In genomic region chr3:48919215-48920138, GRCh38 we compare ENCODE assay signal across 8 cellular contexts. TPM values are rescaled to one million over a fixed set of nuclear protein-coding genes. Genes with fewer than 3 reads are reported as not detected.
DNase-seq lines count a peak whose midpoint lies in the region; ATAC-seq and TF ChIP-seq lines count a peak whose summit lies in the region.

No MANE protein-coding gene starts in this region.

- POLR2A ChIA-PET in IMR-90 (lab: Charles Lee; ENCODE audit: unreplicated experiment): no interaction called here

- intact Hi-C loops in IMR-90 (cut with micrococcal nuclease): loop anchor here (5.0 kb wide), 1 partner anchor 72 kb away; the partner anchor contains the start of gene PRKAR2A

- H3K14ac ChIP-seq in IMR-90 (replicated peaks; ENCODE audit: low read depth, low read length): peak overlapping the region; percentile 85

- no peak overlapping the region for H4K5ac ChIP-seq in IMR-90 (ENCODE audit: low read depth, low read length)

- dilution Hi-C loops in IMR-90 (cut with HindIII; ENCODE audit: low sequenced_read_pairs, unreplicated experiment): no loop called here

- peak overlapping the region; percentile 71 for H2BK5ac ChIP-seq in IMR-90 (ENCODE audit: low read depth, low read length, poor library complexity, severe bottlenecking)

- H3K27ac Mint-ChIP-seq in T-helper 2 cell treated with Interferon-gamma antibody and Interleukin-4, amounts not matched to agents 5 μg/mL and 100 μg/mL, for 36 hours: peak overlapping the region; percentile 100

- H3K4me3 Mint-ChIP-seq in T-helper 2 cell treated with Interferon-gamma antibody and Interleukin-4, amounts not matched to agents 5 μg/mL and 100 μg/mL, for 36 hours: peak overlapping the region; percentile 99

- no peak overlapping the region; the same call in 2 of the 3 replicates for H2BK15ac ChIP-seq in IMR-90 (ENCODE audit: low read depth, low read length)

- TF ChIP-seq RAD21 in IMR-90 (IDR thresholded peaks at IDR 0.05; ENCODE audit: low read length): no peak

- H3K4me3 ChIP-seq in IMR-90 (ENCODE audit: insufficient read depth, low read depth, low read length) (peak overlapping the region; percentile 70), brain microvascular endothelial cell (ENCODE audit: low read depth, low read length) (peak overlapping the region; percentile 70)

- no peak overlapping the region for H3K18ac ChIP-seq in IMR-90 (ENCODE audit: low read depth, low read length)

- no peak overlapping the region for H2BK20ac ChIP-seq in IMR-90 (ENCODE audit: low read depth, low read length)

- in situ Hi-C loops in IMR-90 (cut with MboI; ENCODE audit: low sequenced_read_pairs) (no loop called here), brain microvascular endothelial cell (cut with HindIII; ENCODE audit: low pct_ligation_motif_present, low sequenced_read_pairs) (no loop called here)

- ATAC-seq in GM21381 (IDR thresholded peaks at IDR 0.05; ENCODE audit: unreplicated experiment) (peak; percentile 26), IMR-90 (ENCODE audit: low read depth) (peak; percentile 44)

- peak overlapping the region; percentile 39 for H3K56ac ChIP-seq in IMR-90 (ENCODE audit: extremely low read depth, insufficient read depth, low read length)

- no peaks in the 10 kb centered on the region for H3K9me3 Mint-ChIP-seq in T-helper 2 cell treated with Interferon-gamma antibody and Interleukin-4, amounts not matched to agents 5 μg/mL and 100 μg/mL, for 36 hours

- peak; percentile 74 for TF ChIP-seq POLR2A in IMR-90 (IDR thresholded peaks at IDR 0.05; ENCODE audit: low read depth, low read length)

- H3K9me1 ChIP-seq in IMR-90 (ENCODE audit: insufficient read depth, low read length): 0 out of 2 replicates have a peak, but pooled peaks cover 3% of the 10 kb centered on the region

- H3K4ac ChIP-seq in IMR-90 (ENCODE audit: low read depth, low read length): peak overlapping the region; percentile 63

- H3K27me3 ChIP-seq in IMR-90 (ENCODE audit: control insufficient read depth, insufficient read depth, low read length): no peaks in the 10 kb centered on the region
- no peaks in the 10 kb centered on the region for H3K27me3 ChIP-seq in brain microvascular endothelial cell (replicated peaks)

- H4K91ac ChIP-seq in IMR-90 (ENCODE audit: insufficient read depth, low read depth, low read length): no peak overlapping the region

- 1% methylated on average over 26 of the region's 54 CpGs; no CpG with 5 or more reads in 1 of the 2 experiments for WGBS in IMR-90 (ENCODE audit: extremely low coverage in 2 of 2, insufficient read length in 1 of 2), 2 experiments

- peaks cover 34% of the 10 kb centered on the region for H4K20me1 ChIP-seq in IMR-90 (ENCODE audit: insufficient read depth, low read length)

- H2BK120ac ChIP-seq in IMR-90 (ENCODE audit: low read depth, low read length): no peak overlapping the region

- no peaks in the 10 kb centered on the region for H3K27me3 Mint-ChIP-seq in T-helper 2 cell treated with Interferon-gamma antibody and Interleukin-4, amounts not matched to agents 5 μg/mL and 100 μg/mL, for 36 hours (ENCODE audit: low read depth)

- peaks cover 10 to 41% of the 10 kb centered on the region in 2 experiments; a peak in 3 of 4 replicates for H3K79me1 ChIP-seq in IMR-90 (ENCODE audit: low read depth in 1 of 2, low read length in 2 of 2)

- peaks cover 7% of the 10 kb centered on the region for H3K4me1 ChIP-seq in IMR-90 (ENCODE audit: control insufficient read depth, insufficient read depth, low read length)

- CTCF ChIA-PET in IMR-90 (lab: Yijun Ruan, JAX): interaction anchor here (1.0 kb wide), 1 partner anchor 8 kb away, joined by 3 read pairs; no protein-coding TSS in a partner anchor

- no peaks in the 10 kb centered on the region for H3K9me3 ChIP-seq in IMR-90 (ENCODE audit: control insufficient read depth, insufficient read depth, low read length)

- peak overlapping the region; percentile 84 for H2AK5ac ChIP-seq in IMR-90 (ENCODE audit: low read depth, low read length)

- peak overlapping the region; percentile 94 for H3K23ac ChIP-seq in IMR-90 (ENCODE audit: low read depth, low read length)

- DNase-seq in COLO829 (ENCODE audit: low spot score) (peak; percentile 74), IMR-90 (peak; percentile 50), brain microvascular endothelial cell (peak; percentile 31), iris pigment epithelial cell (ENCODE audit: low read depth) (peak; percentile 35), SHP77 (lab: John Stamatoyannopoulos, UW) (no peak)
- peak; percentile 66 for DNase-seq in T-helper 2 cell treated with Interferon-gamma antibody and Interleukin-4, amounts not matched to agents 5 μg/mL and 100 μg/mL, for 36 hours (ENCODE audit: low spot score)
- peak in 3 of 4 experiments; percentile 14 to 53 (median 27) for DNase-seq in stimulated activated CD4-positive, alpha-beta T cell treated with anti-CD3 and anti-CD28 coated beads, Interleukin-1b, Interleukin-23, amount 100 ng/mL, for 24 hours (ENCODE audit: low read depth in 4 of 4, low spot score in 1 of 4)

- peak overlapping the region; percentile 98 for H2AFZ ChIP-seq in IMR-90 (replicated peaks; ENCODE audit: low read length, poor library complexity)

- peaks cover 12% of the 10 kb centered on the region for H3K36me3 ChIP-seq in IMR-90 (ENCODE audit: control insufficient read depth, insufficient read depth, low read length)
- peaks cover 3% of the 10 kb centered on the region for H3K36me3 ChIP-seq in brain microvascular endothelial cell (replicated peaks)

- peaks cover 22% of the 10 kb centered on the region for H3K4me1 Mint-ChIP-seq in T-helper 2 cell treated with Interferon-gamma antibody and Interleukin-4, amounts not matched to agents 5 μg/mL and 100 μg/mL, for 36 hours (ENCODE audit: low read depth)

- H2AK9ac ChIP-seq in IMR-90 (replicated peaks; ENCODE audit: low read depth, low read length, poor library complexity): peak overlapping the region; percentile 94

- H3K36me3 Mint-ChIP-seq in T-helper 2 cell treated with Interferon-gamma antibody and Interleukin-4, amounts not matched to agents 5 μg/mL and 100 μg/mL, for 36 hours (ENCODE audit: low read depth): peaks cover 23% of the 10 kb centered on the region

- H3K9ac ChIP-seq in IMR-90 (ENCODE audit: low read depth, low read length): peak overlapping the region; percentile 79

- peak overlapping the region in 1 of 2 experiments; percentile 27; a peak in 1 of 4 replicates for H4K8ac ChIP-seq in IMR-90 (ENCODE audit: low read depth in 2 of 2, low read length in 2 of 2)

- peak overlapping the region; percentile 100 for H3K4me2 ChIP-seq in IMR-90 (ENCODE audit: low read depth, low read length)

- TF ChIP-seq CTCF in IMR-90 (conservative IDR thresholded peaks at IDR 0.05; ENCODE audit: low read depth, low read length) (no peak), brain microvascular endothelial cell (IDR thresholded peaks at IDR 0.05; ENCODE audit: low read depth, low read length, missing control alignments) (peak; percentile 0)

- peak overlapping the region; percentile 70 for H3K27ac ChIP-seq in IMR-90 (ENCODE audit: insufficient read depth, low read length)
- H3K27ac ChIP-seq in brain microvascular endothelial cell: peak overlapping the region; percentile 99

- TSS peak; percentile 52 for BruUV-seq in IMR-90 (replicated peaks; lab: Mats Ljungman, UMichigan)

TF ChIP-seq in IMR-90, 13 proteins besides CTCF, POLR2A, EP300 and RAD21:
- TF ChIP-seq MXI1 (IDR thresholded peaks at IDR 0.05; ENCODE audit: borderline replicate concordance, low read depth, low read length) (peak; percentile 3; the same call in 1 of the 2 replicates), FOS (IDR thresholded peaks at IDR 0.05; ENCODE audit: low read depth, low read length) (no peak), RCOR1 (IDR thresholded peaks at IDR 0.05; ENCODE audit: insufficient replicate concordance, low read length) (no peak), SMC3 (IDR thresholded peaks at IDR 0.05; ENCODE audit: low read depth, low read length) (no peak), RFX5 (IDR thresholded peaks at IDR 0.05; ENCODE audit: low read depth, low read length) (no peak), MAZ (IDR thresholded peaks at IDR 0.05; ENCODE audit: borderline replicate concordance, low read depth, low read length) (no peak), BHLHE40 (IDR thresholded peaks at IDR 0.05; ENCODE audit: low read depth, low read length) (no peak), NFE2L2 (IDR thresholded peaks at IDR 0.05; ENCODE audit: low read depth, low read length) (no peak), MAFK (IDR thresholded peaks at IDR 0.05; ENCODE audit: low read depth, low read length) (no peak), ELK1 (IDR thresholded peaks at IDR 0.05; ENCODE audit: borderline replicate concordance, low read depth, low read length) (no peak), CHD1 (IDR thresholded peaks at IDR 0.05; ENCODE audit: low read depth, low read length) (peak; percentile 77; the same call in 1 of the 2 replicates), CEBPB (IDR thresholded peaks at IDR 0.05; ENCODE audit: low read depth, low read length) (no peak), USF2 (IDR thresholded peaks at IDR 0.05; ENCODE audit: low read depth, low read length) (peak; percentile 77)

RNA-seq across cellular contexts. Expression of gene ARIH2, which starts 0.8 kb away (rescaled TPM):
- 73.0 and 93.7 TPM in 2 replicates for total RNA-seq in IMR-90 (2012; rRNA removed)
- polyA plus RNA-seq in IMR-90 (2012; rRNA removed): 54.0 and 62.3 TPM in 2 replicates
- 29.2 and 37.6 TPM in 2 replicates for polyA plus RNA-seq in IMR-90 (2012; cell fraction: cytosol; rRNA removed)
- polyA plus RNA-seq in IMR-90 (2012; cell fraction: nucleus; rRNA removed; ENCODE audit: low replicate concordance): 121 and 155 TPM in 2 replicates

RNA-seq across cellular contexts. Expression of gene SLC25A20, which starts 20.8 kb away (rescaled TPM):
- total RNA-seq in IMR-90 (2012; rRNA removed): 27.1 and 29.2 TPM in 2 replicates
- 21.8 and 23.8 TPM in 2 replicates for polyA plus RNA-seq in IMR-90 (2012; rRNA removed)
- 10.5 and 13.3 TPM in 2 replicates for polyA plus RNA-seq in IMR-90 (2012; cell fraction: cytosol; rRNA removed)
- 5.4 and 27.0 TPM in 2 replicates for polyA plus RNA-seq in IMR-90 (2012; cell fraction: nucleus; rRNA removed; ENCODE audit: low replicate concordance)

Comparison
In these comparisons a context has a peak if more than half of its experiments do, and no peak if none do; other contexts are left out.
1. DNase-seq: peak in COLO829 (single experiment), IMR-90 (single experiment), T-helper 2 cell treated with Interferon-gamma antibody and Interleukin-4, amounts not matched to agents 5 μg/mL and 100 μg/mL, for 36 hours (single experiment), brain microvascular endothelial cell (single experiment), iris pigment epithelial cell (single experiment) and stimulated activated CD4-positive, alpha-beta T cell treated with anti-CD3 and anti-CD28 coated beads, Interleukin-1b, Interleukin-23, amount 100 ng/mL, for 24 hours (3 of 4); none in SHP77 (0 of 2).